In genomic region chr12:130431176-130431575, GRCh38 we compare ENCODE assay signal across 25 cellular contexts.
"Had no signal": no experiment of that assay in that cellular context is flagged by ENCODE, and none has a peak within 500 bp of the region (broad histone marks: within the 10 kb centered on the region; RNA-seq: fewer than 3 reads in every experiment).

No MANE protein-coding gene starts in this region.

- ATAC-seq: esophagus mucosa; gastrocnemius medialis; left lobe of liver; mucosa of descending colon; natural killer cell treated with Interleukin-12 subunit alpha and Interleukin-12 subunit beta and Interleukin-15 and Interleukin-18, amount 100 ng/mL, for 72 hours; psoas muscle; right cardiac atrium; stimulated activated effector memory CD8-positive, alpha-beta T cell treated with anti-CD3 and anti-CD28 coated beads, Interleukin-12 subunit alpha, Interleukin-12 subunit beta, amount 100 ng/mL, for 72 hours had no signal

- H3K79me2 ChIP-seq: hepatocyte had no signal

- H3K36me3 ChIP-seq: gastrocnemius medialis, stomach, tibial artery had no signal

- H3K4me1 ChIP-seq: gastrocnemius medialis, psoas muscle, stomach, testis, tibial artery had no signal

- H3K9me3 ChIP-seq: gastrocnemius medialis, mucosa of descending colon, psoas muscle, testis had no signal

- H3K27ac ChIP-seq: dorsolateral prefrontal cortex, epithelial cell of prostate, gastrocnemius medialis, hepatocyte, psoas muscle, stomach, testis, tibial artery had no signal

- H3K4me2 ChIP-seq: hepatocyte had no signal

- H3K27me3 ChIP-seq: dorsolateral prefrontal cortex, gastrocnemius medialis, hepatocyte, stomach, testis, tibial artery had no signal

- H3K4me3 ChIP-seq: dorsolateral prefrontal cortex, gastrocnemius medialis, hepatocyte, lung, mucosa of descending colon, psoas muscle, stomach, testis, tibial artery had no signal

- H2AFZ ChIP-seq: hepatocyte had no signal

- DNase-seq: effector CD4-positive, alpha-beta T cell; endodermal cell; foreskin fibroblast; gastrocnemius medialis; kidney; mucosa of descending colon; naive B cell; psoas muscle; right cardiac atrium; small intestine; stimulated activated CD4-positive, alpha-beta T cell treated with anti-CD3 and anti-CD28 coated beads, Interleukin-2, amount 100 ng/mL, for 24 hours; stimulated activated CD4-positive, alpha-beta T cell treated with anti-CD3 and anti-CD28 coated beads, Interleukin-4, amount 100 ng/mL, for 24 hours; stimulated activated naive CD4-positive, alpha-beta T cell treated with Interleukin-2 at 50 U/mL for 16 hours; stomach; testis had no signal

- FAIRE-seq: colon, kidney, small intestine had no signal
